In genomic region chr1:8733463-8733862, GRCh38 we compare ENCODE assay signal across 1 cellular context.
TF ChIP-seq lines count a peak whose summit lies in the region.

No MANE protein-coding gene starts in this region.

TF ChIP-seq in GM23338, 12 proteins besides CTCF, POLR2A, EP300 and RAD21:
- TF ChIP-seq ZNF462 (CRISPR knock-in tag; IDR thresholded peaks at IDR 0.05) (no peak), JUNB (IDR thresholded peaks at IDR 0.05; ENCODE audit: unreplicated experiment) (no peak), ZNF114 (CRISPR knock-in tag; IDR thresholded peaks at IDR 0.05) (no peak), STAT1 (IDR thresholded peaks at IDR 0.05; ENCODE audit: unreplicated experiment) (no peak), EZH2phosphoT487 (IDR thresholded peaks at IDR 0.05; ENCODE audit: unreplicated experiment) (no peak), ETS1 (IDR thresholded peaks at IDR 0.05) (no peak), ZNF331 (CRISPR knock-in tag; IDR thresholded peaks at IDR 0.05; ENCODE audit: low read depth) (no peak), NANOG (IDR thresholded peaks at IDR 0.05; ENCODE audit: borderline replicate concordance) (no peak), CREB1 (CRISPR knock-in tag; IDR thresholded peaks at IDR 0.05; ENCODE audit: low read depth) (no peak)
